Comparison of ENCODE assay signal across 11 cellular contexts in genomic region chr2:227480528-227480927, GRCh38. TPM values are rescaled to one million over a fixed set of nuclear protein-coding genes. Genes with fewer than 3 reads are reported as not detected.
DNase-seq lines count a peak whose midpoint lies in the region; ATAC-seq and TF ChIP-seq lines count a peak whose summit lies in the region.
"Had no signal": no experiment of that assay in that cellular context is flagged by ENCODE, and none has a peak within 500 bp of the region (broad histone marks: within the 10 kb centered on the region; RNA-seq: fewer than 3 reads in every experiment).

No MANE protein-coding gene starts in this region.

- H3K4me3 Mint-ChIP-seq in natural killer cell: no peak overlapping the region

- H3K36me3 ChIP-seq in KMS-11 (ENCODE audit: insufficient read depth): no peaks in the 10 kb centered on the region

- H3K9me3 Mint-ChIP-seq in natural killer cell: peaks cover 0 to under 1% of the 10 kb centered on the region in 2 donors

- no peak for TF ChIP-seq CTCF in KMS-11 (conservative IDR thresholded peaks at IDR 0.05; ENCODE audit: low read depth, low read length)
- TF ChIP-seq CTCF in natural killer cell (IDR thresholded peaks at IDR 0.05): no peak

- peaks cover 24% of the 10 kb centered on the region for H4K20me1 ChIP-seq in KMS-11 (ENCODE audit: insufficient read depth)

- peak overlapping the region; percentile 27 to 34 for H3K27ac Mint-ChIP-seq in natural killer cell

- DNase-seq in natural killer cell: no peak
- DNase-seq in caudate nucleus (lab: John Stamatoyannopoulos, UW): no peak
- no peak for DNase-seq in SHP77 (lab: John Stamatoyannopoulos, UW)
- no peak for DNase-seq in NCI-H1436 treated with DMSO at 0.1 percent for 48 hours (lab: John Stamatoyannopoulos, UW)
- no peak for DNase-seq in NCI-H187 (lab: John Stamatoyannopoulos, UW)
- DNase-seq: activated effector memory CD4-positive, alpha-beta T cell treated with Interleukin-2 at 50 U/mL for 16 hours; NCI-H146 had no signal

- intact Hi-C loops in natural killer cell (cut with micrococcal nuclease): no loop called here

- no peak overlapping the region for H3K9ac ChIP-seq in KMS-11
- H3K9ac ChIP-seq: SK-N-SH had no signal

- H3K4me1 ChIP-seq in KMS-11 (ENCODE audit: low read depth, poor library complexity, severe bottlenecking): peaks cover 66% of the 10 kb centered on the region

- H3K79me2 ChIP-seq in KMS-11 (ENCODE audit: insufficient read depth, low read depth): peaks cover 96% of the 10 kb centered on the region

- H3K4me1 Mint-ChIP-seq in natural killer cell: peaks cover 47 to 58% of the 10 kb centered on the region in 2 donors

- H2AFZ ChIP-seq in KMS-11 (ENCODE audit: low read depth): no peak overlapping the region

- H3K27me3 Mint-ChIP-seq in natural killer cell (ENCODE audit: low read depth in 2 of 2): no peaks in the 10 kb centered on the region

- no peaks in the 10 kb centered on the region for H3K27me3 ChIP-seq in KMS-11 (ENCODE audit: insufficient read depth, low read depth)

- H3K4me2 ChIP-seq in KMS-11: peak overlapping the region; percentile 71

- H3K4me3 ChIP-seq in KMS-11 (IDR thresholded peaks at IDR 0.05; ENCODE audit: insufficient read depth, low read depth, low read length): no peak overlapping the region

- H3K27ac ChIP-seq in KMS-11 (peak overlapping the region; percentile 55), caudate nucleus (ENCODE audit: low read depth, low read length) (no peak overlapping the region)

- ATAC-seq in GM18858 (IDR thresholded peaks at IDR 0.05; ENCODE audit: unreplicated experiment) (peak; percentile 24), GM21717 (IDR thresholded peaks at IDR 0.05; ENCODE audit: unreplicated experiment) (peak; percentile 43), natural killer cell (peak in 1 of 3 donors; percentile 53)

- H3K36me3 Mint-ChIP-seq in natural killer cell: peaks cover 3% of the 10 kb centered on the region

RNA-seq across cellular contexts. Expression of gene AGFG1, which starts 8.6 kb away (rescaled TPM):
- total RNA-seq in natural killer cell: 10 to 100 TPM; 65.0 to 71.6 (median 67.3) TPM
